ENCODE assay signal across 8 cellular contexts in genomic region chr10:62046522-62047239, GRCh38.
DNase-seq lines count a peak whose midpoint lies in the region; ATAC-seq and TF ChIP-seq lines count a peak whose summit lies in the region.

No MANE protein-coding gene starts in this region.

- peaks cover 0 to 73% (median 51%) of the 10 kb centered on the region in 4 donors for H3K4me1 ChIP-seq in tibial artery

- H3K4me1 Mint-ChIP-seq in activated naive CD4-positive, alpha-beta T cell treated with anti-CD3 and anti-CD28 coated beads for 36 hours (ENCODE audit: low read depth) = peaks cover 84% of the 10 kb centered on the region

- DNase-seq in GM12865 (ENCODE audit: low read depth) (peak; percentile 67), KG1 (lab: John Stamatoyannopoulos, UW) (peak; percentile 54), kidney epithelial cell (ENCODE audit: low read depth) (peak; percentile 71), tibial artery (peak in 1 of 2 donors; percentile 56), DMS53 treated with DMSO at 0.1 percent for 48 hours (lab: John Stamatoyannopoulos, UW; ENCODE audit: unreplicated experiment) (no peak), cortex of kidney (lab: John Stamatoyannopoulos, UW) (no peak)
- DNase-seq in activated naive CD4-positive, alpha-beta T cell treated with anti-CD3 and anti-CD28 coated beads for 36 hours = no peak

- peak overlapping the region; percentile 94 for H3K4me3 Mint-ChIP-seq in activated naive CD4-positive, alpha-beta T cell treated with anti-CD3 and anti-CD28 coated beads for 36 hours

- intact Hi-C loops in activated naive CD4-positive, alpha-beta T cell treated with anti-CD3 and anti-CD28 coated beads for 36 hours (cut with micrococcal nuclease) = loop anchor here (1.0 to 10.0 kb wide), 10 partner anchors 8 to 1221 kb away; partner anchors contain the start of gene NRBF2
- intact Hi-C loops in tibial artery (cut with DNase I; ENCODE audit: low total_unique reads) = loop anchor here (5.0 kb wide), 1 partner anchor 144 kb away; the partner anchor contains the start of gene ARID5B

- H3K9me3 Mint-ChIP-seq in activated naive CD4-positive, alpha-beta T cell treated with anti-CD3 and anti-CD28 coated beads for 36 hours = no peaks in the 10 kb centered on the region

- TF ChIP-seq CTCF in GM12865 (IDR thresholded peaks at IDR 0.05; ENCODE audit: insufficient read depth, low read depth, low read length, missing control alignments) (no peak), kidney epithelial cell (IDR thresholded peaks at IDR 0.05; ENCODE audit: insufficient read depth, low read length, poor library complexity, severe bottlenecking) (no peak), tibial artery (IDR thresholded peaks at IDR 0.05) (no peak)

- H3K36me3 ChIP-seq in kidney epithelial cell (ENCODE audit: control insufficient read depth, insufficient read depth, low read length) = no peaks in the 10 kb centered on the region
- peaks cover 0 to 5% (median 3%) of the 10 kb centered on the region in 3 donors for H3K36me3 ChIP-seq in tibial artery

- ATAC-seq in GM21528 (IDR thresholded peaks at IDR 0.05; ENCODE audit: low FRiP score, unreplicated experiment) = peak; percentile 45

- peak overlapping the region; percentile 71 for H3K4me3 ChIP-seq in GM12865 (ENCODE audit: low read depth, low read length)
- no peak overlapping the region for H3K4me3 ChIP-seq in kidney epithelial cell (ENCODE audit: low read depth, low read length)
- H3K4me3 ChIP-seq in tibial artery = no peak overlapping the region

- no peaks in the 10 kb centered on the region for H3K9me3 ChIP-seq in tibial artery

- no peaks in the 10 kb centered on the region for H3K27me3 Mint-ChIP-seq in activated naive CD4-positive, alpha-beta T cell treated with anti-CD3 and anti-CD28 coated beads for 36 hours (ENCODE audit: low read depth)

- CTCF ChIA-PET in activated naive CD4-positive, alpha-beta T cell treated with anti-CD3 and anti-CD28 coated beads for 36 hours (lab: Charles Lee) = interaction anchor here (0.6 to 2.4 kb wide), 10 partner anchors 8 to 199 kb away, joined by 3 to 11 read pairs (median 4); no protein-coding TSS in a partner anchor

- H3K27me3 ChIP-seq in kidney epithelial cell (ENCODE audit: control insufficient read depth, insufficient read depth, low read length) = no peaks in the 10 kb centered on the region
- H3K27me3 ChIP-seq in tibial artery = no peaks in the 10 kb centered on the region

- peak overlapping the region; percentile 88 to 96 for H3K27ac ChIP-seq in tibial artery

- H3K36me3 Mint-ChIP-seq in activated naive CD4-positive, alpha-beta T cell treated with anti-CD3 and anti-CD28 coated beads for 36 hours (ENCODE audit: low read depth) = peaks cover 72% of the 10 kb centered on the region

- peak overlapping the region; percentile 100 for H3K27ac Mint-ChIP-seq in activated naive CD4-positive, alpha-beta T cell treated with anti-CD3 and anti-CD28 coated beads for 36 hours

Comparison
In these comparisons a context has a peak if more than half of its experiments do, and no peak if none do; other contexts are left out.
1. DNase-seq: peak in GM12865 (single experiment), KG1 (single experiment) and kidney epithelial cell (single experiment); none in activated naive CD4-positive, alpha-beta T cell treated with anti-CD3 and anti-CD28 coated beads for 36 hours (single experiment), DMS53 treated with DMSO at 0.1 percent for 48 hours (single experiment) and cortex of kidney (single experiment).